Comparison of ENCODE assay signal across 10 cellular contexts in genomic region chr10:72068901-72069446, GRCh38. TPM values are rescaled to one million over a fixed set of nuclear protein-coding genes. Genes with fewer than 3 reads are reported as not detected.
DNase-seq lines count a peak whose midpoint lies in the region; ATAC-seq and TF ChIP-seq lines count a peak whose summit lies in the region.
"Had no signal": no experiment of that assay in that cellular context is flagged by ENCODE, and none has a peak within 500 bp of the region (broad histone marks: within the 10 kb centered on the region; RNA-seq: fewer than 3 reads in every experiment).

No MANE protein-coding gene starts in this region.

- peaks cover 13% of the 10 kb centered on the region for H3K4me1 Mint-ChIP-seq in T-helper 1 cell treated with Interleukin-12 subunit alpha and Interleukin-12 subunit beta and Interleukin-4 antibody, amounts not matched to agents 30 μg/mL and 1 μg/mL, for 36 hours (ENCODE audit: low read depth)
- peaks cover 64% of the 10 kb centered on the region for H3K4me1 Mint-ChIP-seq in neural progenitor cell

- peak; percentile 43 for ATAC-seq in body of pancreas
- ATAC-seq in GM19035 (IDR thresholded peaks at IDR 0.05; ENCODE audit: unreplicated experiment): no peak
- ATAC-seq in GM19452 (IDR thresholded peaks at IDR 0.05; ENCODE audit: unreplicated experiment): no peak

- no peaks in the 10 kb centered on the region for H3K79me2 ChIP-seq in neural progenitor cell (ENCODE audit: low read depth)

- TF ChIP-seq CTCF in body of pancreas (IDR thresholded peaks at IDR 0.05) (no peak), neural progenitor cell (IDR thresholded peaks at IDR 0.05) (no peak)

- WGBS in body of pancreas, 2 donors: 18 to 39% methylated on average over 8 to 12 of the region's 12 CpGs

- H3K4me1 ChIP-seq in body of pancreas: peaks cover 18% of the 10 kb centered on the region
- peaks cover 8% of the 10 kb centered on the region for H3K4me1 ChIP-seq in neural progenitor cell

- no peaks in the 10 kb centered on the region for H4K20me1 ChIP-seq in neural progenitor cell (ENCODE audit: low read depth)

- H3K9ac ChIP-seq in neural progenitor cell: no peak overlapping the region

- H2AFZ ChIP-seq in neural progenitor cell (replicated peaks): no peak overlapping the region

- H3K9me3 Mint-ChIP-seq in T-helper 1 cell treated with Interleukin-12 subunit alpha and Interleukin-12 subunit beta and Interleukin-4 antibody, amounts not matched to agents 30 μg/mL and 1 μg/mL, for 36 hours: no peaks in the 10 kb centered on the region
- H3K9me3 Mint-ChIP-seq in neural progenitor cell: peaks cover 5% of the 10 kb centered on the region

- no peaks in the 10 kb centered on the region for H3K27me3 ChIP-seq in body of pancreas
- no peaks in the 10 kb centered on the region for H3K27me3 ChIP-seq in neural progenitor cell

- in situ Hi-C loops in KBM-7 (cut with MboI; ENCODE audit: low pct_unique_long_range_greater_than_20kb, low sequenced_read_pairs): no loop called here

- intact Hi-C loops in body of pancreas (cut with DNase I): no loop called here

- peaks cover 42% of the 10 kb centered on the region for H3K36me3 Mint-ChIP-seq in T-helper 1 cell treated with Interleukin-12 subunit alpha and Interleukin-12 subunit beta and Interleukin-4 antibody, amounts not matched to agents 30 μg/mL and 1 μg/mL, for 36 hours (ENCODE audit: low read depth)
- H3K36me3 Mint-ChIP-seq in neural progenitor cell: peaks cover 4% of the 10 kb centered on the region

- no peak overlapping the region for H3K4me3 Mint-ChIP-seq in T-helper 1 cell treated with Interleukin-12 subunit alpha and Interleukin-12 subunit beta and Interleukin-4 antibody, amounts not matched to agents 30 μg/mL and 1 μg/mL, for 36 hours
- no peak overlapping the region for H3K4me3 Mint-ChIP-seq in neural progenitor cell

- H3K9me3 ChIP-seq in body of pancreas (no peaks in the 10 kb centered on the region), neural progenitor cell (ENCODE audit: low read depth) (no peaks in the 10 kb centered on the region)

- H3K27ac ChIP-seq in body of pancreas (peak overlapping the region in 1 of 4 donors; percentile 3), neural progenitor cell (no peak overlapping the region)

- peak overlapping the region; percentile 55 for H3K27ac Mint-ChIP-seq in T-helper 1 cell treated with Interleukin-12 subunit alpha and Interleukin-12 subunit beta and Interleukin-4 antibody, amounts not matched to agents 30 μg/mL and 1 μg/mL, for 36 hours
- peak overlapping the region; percentile 87 for H3K27ac Mint-ChIP-seq in neural progenitor cell

- no peak overlapping the region for H3K4me2 ChIP-seq in neural progenitor cell

- no peak for TF ChIP-seq POLR2A in body of pancreas (IDR thresholded peaks at IDR 0.05)

- H3K27me3 Mint-ChIP-seq in T-helper 1 cell treated with Interleukin-12 subunit alpha and Interleukin-12 subunit beta and Interleukin-4 antibody, amounts not matched to agents 30 μg/mL and 1 μg/mL, for 36 hours (ENCODE audit: low read depth): no peaks in the 10 kb centered on the region
- H3K27me3 Mint-ChIP-seq in neural progenitor cell (ENCODE audit: insufficient read depth, low read depth): peaks cover 12% of the 10 kb centered on the region

- DNase-seq in T-helper 1 cell (no peak), NCI-H1694 (lab: John Stamatoyannopoulos, UW) (peak; percentile 40), body of pancreas (peak in 1 of 4 donors; percentile 32), neural progenitor cell (ENCODE audit: low spot score) (no peak), KBM-7 (no peak)
- DNase-seq: DMS79 treated with DMSO at 0.1 percent for 48 hours, SHP77 had no signal

- no peaks in the 10 kb centered on the region for H3K36me3 ChIP-seq in body of pancreas (replicated peaks in 1 of 2; ENCODE audit: insufficient read depth in 1 of 2, low read depth in 2 of 2)
- H3K36me3 ChIP-seq in neural progenitor cell: no peaks in the 10 kb centered on the region

- H3K4me3 ChIP-seq in body of pancreas (no peak overlapping the region), neural progenitor cell (no peak overlapping the region)

- no peaks in the 10 kb centered on the region for H3F3A ChIP-seq in neural progenitor cell (ENCODE audit: low read depth)

RNA-seq across cellular contexts. Expression of gene SPOCK2, which starts 19.4 kb away (rescaled TPM):
- total RNA-seq in body of pancreas: 1 to 10 TPM; 2.0 to 7.3 TPM
- 1.9 and 3.2 TPM in 2 replicates for total RNA-seq in neural progenitor cell (ENCODE audit: low replicate concordance)
